ENCODE assay signal across 11 cellular contexts in the genomic region with DNA sequence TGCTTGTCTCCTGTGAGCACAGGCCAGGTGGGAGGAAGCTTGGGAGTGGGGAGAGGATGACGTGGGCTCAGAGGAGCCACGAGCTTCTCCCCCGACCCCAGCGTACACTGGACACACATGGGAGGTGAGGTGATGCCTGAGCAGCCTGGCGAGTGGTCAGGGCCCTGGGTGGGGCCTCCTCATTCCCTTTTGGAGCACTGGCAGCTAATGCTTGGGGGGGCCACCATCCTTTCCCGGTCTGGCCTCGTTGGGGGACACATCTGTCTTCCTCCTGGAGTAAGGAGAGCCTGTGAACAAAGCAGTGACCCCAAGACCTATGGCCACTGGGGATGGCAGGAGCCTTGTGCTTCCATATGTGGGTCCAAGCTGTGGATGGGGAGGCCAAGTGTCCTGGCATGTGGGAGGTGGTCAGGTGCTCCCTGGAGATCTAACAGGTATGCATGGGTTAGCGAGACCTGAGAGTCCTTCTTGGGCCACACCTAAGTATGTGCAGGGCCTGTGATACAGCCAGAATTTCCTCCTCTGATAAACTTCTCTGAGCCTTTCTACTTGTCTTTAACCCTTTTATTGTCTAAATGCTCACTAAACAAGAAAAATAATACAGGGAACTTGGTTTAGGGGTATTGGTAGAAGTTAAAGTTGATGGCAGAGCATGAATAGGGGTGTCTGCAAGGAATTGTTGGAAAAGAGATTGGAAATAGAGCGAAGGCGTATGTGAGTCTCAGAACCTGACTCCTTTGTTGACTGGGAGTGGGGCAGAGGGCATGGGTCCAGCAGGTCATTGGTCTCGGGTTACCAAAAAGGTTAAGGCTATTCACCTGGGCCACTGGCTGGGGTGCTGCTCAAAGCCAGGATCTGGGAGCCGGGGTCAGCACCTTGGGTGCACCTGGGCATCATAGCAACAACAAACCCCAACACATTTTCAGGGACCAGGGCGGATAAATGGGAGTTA. TPM values are rescaled to one million over a fixed set of nuclear protein-coding genes. Genes with fewer than 3 reads are reported as not detected.
DNase-seq lines count a peak whose midpoint lies in the region; ATAC-seq, FAIRE-seq and TF ChIP-seq lines count a peak whose summit lies in the region.
"Had no signal": no experiment of that assay in that cellular context is flagged by ENCODE, and none has a peak within 500 bp of the region (broad histone marks: within the 10 kb centered on the region; RNA-seq: fewer than 3 reads in every experiment).

No MANE protein-coding gene starts in this region.

- peaks cover 4 to 12% of the 10 kb centered on the region in 2 experiments for H3K36me3 ChIP-seq in GM12878 (ENCODE audit: control insufficient read depth in 2 of 2, insufficient read depth in 2 of 2, low read length in 1 of 2)

- TF ChIP-seq EP300 in GM12878 (IDR thresholded peaks at IDR 0.05; ENCODE audit: borderline replicate concordance in 1 of 2, control insufficient read depth in 1 of 2, low read depth in 2 of 2, low read length in 2 of 2), result no peak

- H3K27ac Mint-ChIP-seq in activated naive CD4-positive, alpha-beta T cell treated with anti-CD3 and anti-CD28 coated beads, Interleukin-2, amount 10 ng/mL, durations not matched to agents 7 days and 5 days, result peak overlapping the region; percentile 82
- peak overlapping the region; percentile 63 to 100 (median 98) for H3K27ac Mint-ChIP-seq in naive thymus-derived CD8-positive, alpha-beta T cell
- peak overlapping the region; percentile 8 for H3K27ac Mint-ChIP-seq in type B pancreatic cell

- no peaks in the 10 kb centered on the region for H3K9me3 ChIP-seq in GM12878 (replicated peaks; ENCODE audit: control insufficient read depth, insufficient read depth, low read length)

- FAIRE-seq in GM12878 (lab: Jason Lieb, UNC), result no peak
- FAIRE-seq: astrocyte had no signal

- intact Hi-C loops in GM12878 (cut with micrococcal nuclease; ENCODE audit: unreplicated experiment), result no loop called here

- no TSS peak for BruUV-seq in GM12878 (replicated peaks; lab: Mats Ljungman, UMichigan)

- peaks cover 100% of the 10 kb centered on the region for H3K4me1 Mint-ChIP-seq in activated naive CD4-positive, alpha-beta T cell treated with anti-CD3 and anti-CD28 coated beads, Interleukin-2, amount 10 ng/mL, durations not matched to agents 7 days and 5 days
- peaks cover 55 to 100% (median 96%) of the 10 kb centered on the region in 4 donors for H3K4me1 Mint-ChIP-seq in naive thymus-derived CD8-positive, alpha-beta T cell
- H3K4me1 Mint-ChIP-seq in type B pancreatic cell (ENCODE audit: unreplicated experiment), result peaks cover 30% of the 10 kb centered on the region

- peaks cover 86% of the 10 kb centered on the region for H3K4me1 ChIP-seq in GM12878 (ENCODE audit: control insufficient read depth, insufficient read depth, low read length)

- no peaks in the 10 kb centered on the region for H3K9me3 Mint-ChIP-seq in activated naive CD4-positive, alpha-beta T cell treated with anti-CD3 and anti-CD28 coated beads, Interleukin-2, amount 10 ng/mL, durations not matched to agents 7 days and 5 days
- H3K9me3 Mint-ChIP-seq in naive thymus-derived CD8-positive, alpha-beta T cell, result no peaks in the 10 kb centered on the region
- H3K9me3 Mint-ChIP-seq in type B pancreatic cell, result no peaks in the 10 kb centered on the region

- POLR2A ChIA-PET in GM12878 (lab: Charles Lee), result interaction anchor here (1.1 to 1.3 kb wide), 2 partner anchors 10 to 29 kb away, joined by 3 to 8 read pairs; a partner anchor contains a TSS
- POLR2A ChIA-PET in naive thymus-derived CD8-positive, alpha-beta T cell (lab: Charles Lee), result interaction anchor here (1.1 to 21.3 kb wide), 3 partner anchors 19 to 98 kb away, joined by 10 to 915 read pairs (median 660); no protein-coding TSS in a partner anchor

- ATAC-seq in GM12878, result no peak
- ATAC-seq in naive thymus-derived CD8-positive, alpha-beta T cell, result no peak
- ATAC-seq in HG03097 (IDR thresholded peaks at IDR 0.05; ENCODE audit: low FRiP score, unreplicated experiment), result no peak

- in situ Hi-C loops in GM12878 (cut with MboI), result loop anchor here (10.0 to 25.0 kb wide), 3 partner anchors 331 to 1276 kb away; a partner anchor contains a TSS

- H3K4me3 ChIP-seq in GM12878, result no peak overlapping the region

- RAD21 ChIA-PET in GM12878 (lab: Charles Lee; ENCODE audit: unreplicated experiment), result interaction anchor here (1.0 to 1.7 kb wide), 4 partner anchors 9 to 98 kb away, joined by 3 to 5 read pairs (median 4); a partner anchor contains a TSS

- H3K36me3 Mint-ChIP-seq in activated naive CD4-positive, alpha-beta T cell treated with anti-CD3 and anti-CD28 coated beads, Interleukin-2, amount 10 ng/mL, durations not matched to agents 7 days and 5 days, result peaks cover 50% of the 10 kb centered on the region
- peaks cover 0 to 33% (median 0%) of the 10 kb centered on the region in 3 donors for H3K36me3 Mint-ChIP-seq in naive thymus-derived CD8-positive, alpha-beta T cell
- no peaks in the 10 kb centered on the region for H3K36me3 Mint-ChIP-seq in type B pancreatic cell

- TF ChIP-seq CTCF in GM12878 (IDR thresholded peaks at IDR 0.05 in 2 of 3, conservative IDR thresholded peaks at IDR 0.05 in 1 of 3; ENCODE audit: control insufficient read depth in 2 of 3, extremely low read depth in 1 of 3, insufficient read depth in 1 of 3, low read depth in 3 of 3, low read length in 3 of 3) (no peak), type B pancreatic cell (conservative IDR thresholded peaks at IDR 0.05) (no peak)

- DNase-seq in activated naive CD4-positive, alpha-beta T cell treated with anti-CD3 and anti-CD28 coated beads, Interleukin-2, amount 10 ng/mL, durations not matched to agents 7 days and 5 days, result no peak
- DNase-seq in activated naive CD4-positive, alpha-beta T cell treated with anti-CD3 and anti-CD28 coated beads, Interleukin-2, amount 50 U/mL, for 16 hours, result no peak
- DNase-seq in GM12878 (ENCODE audit: low read depth, low spot score) (no peak), type B pancreatic cell (ENCODE audit: extremely low spot score, unreplicated experiment) (no peak), T1000 (lab: John Stamatoyannopoulos, UW) (no peak), HPDE6-E6E7 (ENCODE audit: extremely low spot score) (no peak)
- peak in 1 of 10 donors; percentile 1 for DNase-seq in naive thymus-derived CD8-positive, alpha-beta T cell
- DNase-seq: SHP77 treated with DMSO at 0.1 percent for 48 hours had no signal

- H4K20me1 ChIP-seq in GM12878 (ENCODE audit: control insufficient read depth, insufficient read depth), result peaks cover 16% of the 10 kb centered on the region

- no peak overlapping the region for H3K27ac ChIP-seq in GM12878 (ENCODE audit: control insufficient read depth, insufficient read depth)
- H3K27ac ChIP-seq: epithelial cell of prostate had no signal

- 87% methylated on average over 13 of the region's 13 CpGs for WGBS in GM12878 (ENCODE audit: insufficient coverage, insufficient replicate concordance, low lambda C conversion rate, missing lambda C conversion rate)

- SMC1A ChIA-PET in GM12878 (lab: Charles Lee; ENCODE audit: uncharacterized antibody, unreplicated experiment), result interaction anchor here (0.7 to 1.0 kb wide), 2 partner anchors 33 to 105 kb away, joined by 3 read pairs; no protein-coding TSS in a partner anchor

- no peaks in the 10 kb centered on the region for H3K27me3 ChIP-seq in GM12878 (replicated peaks in 1 of 2; ENCODE audit: control insufficient read depth in 2 of 2, insufficient read depth in 2 of 2, low read length in 1 of 2)

- CTCF ChIA-PET in activated naive CD4-positive, alpha-beta T cell treated with anti-CD3 and anti-CD28 coated beads, Interleukin-2, amount 10 ng/mL, durations not matched to agents 7 days and 5 days (lab: Charles Lee), result interaction anchor here (1.9 kb wide), 1 partner anchor 99 kb away, joined by 9 read pairs; no protein-coding TSS in a partner anchor
- CTCF ChIA-PET in GM12878 (lab: Yijun Ruan, JAX), result interaction anchor here (0.6 to 1.5 kb wide), 3 partner anchors 83 to 534 kb away, joined by 3 to 7 read pairs (median 4); no protein-coding TSS in a partner anchor

- no peak for TF ChIP-seq RAD21 in GM12878 (IDR thresholded peaks at IDR 0.05; ENCODE audit: insufficient read depth, low read depth, low read length)

- H3K9ac ChIP-seq in GM12878 (ENCODE audit: control insufficient read depth, insufficient read depth, low read length), result no peak overlapping the region

- TF ChIP-seq POLR2A in GM12878 (IDR thresholded peaks at IDR 0.05; ENCODE audit: low read depth, low read length), result no peak

- no peak overlapping the region for H2AFZ ChIP-seq in GM12878 (ENCODE audit: control insufficient read depth, low read depth, low read length)

- H3K4me3 Mint-ChIP-seq in activated naive CD4-positive, alpha-beta T cell treated with anti-CD3 and anti-CD28 coated beads, Interleukin-2, amount 10 ng/mL, durations not matched to agents 7 days and 5 days, result no peak overlapping the region
- H3K4me3 Mint-ChIP-seq in naive thymus-derived CD8-positive, alpha-beta T cell, result peak overlapping the region; percentile 38 to 98 (median 74)
- H3K4me3 Mint-ChIP-seq in type B pancreatic cell, result no peak overlapping the region

- peaks cover 97% of the 10 kb centered on the region for H3K79me2 ChIP-seq in GM12878 (ENCODE audit: control insufficient read depth, insufficient read depth, low read length)

- peak overlapping the region; percentile 42 for H3K4me2 ChIP-seq in GM12878 (ENCODE audit: control insufficient read depth, insufficient read depth)

- H3K27me3 Mint-ChIP-seq in activated naive CD4-positive, alpha-beta T cell treated with anti-CD3 and anti-CD28 coated beads, Interleukin-2, amount 10 ng/mL, durations not matched to agents 7 days and 5 days, result no peaks in the 10 kb centered on the region
- H3K27me3 Mint-ChIP-seq in naive thymus-derived CD8-positive, alpha-beta T cell, result no peaks in the 10 kb centered on the region
- no peaks in the 10 kb centered on the region for H3K27me3 Mint-ChIP-seq in type B pancreatic cell

RNA-seq across cellular contexts. Expression of a gene that starts 9.6 kb away (rescaled TPM):
- 47.3 and 48.6 TPM in 2 replicates for total RNA-seq in GM12878 (2013; cell fraction: nucleolus; rRNA removed)
- 49.3 and 51.8 TPM in 2 replicates for total RNA-seq in GM12878 (2014; rRNA removed)
- total RNA-seq in GM12878 (2014; rRNA removed; fragmentation: Illumina TruSeq; extraction: Trizol), result 64.7 and 65.1 TPM in 2 replicates
- 109 and 112 TPM in 2 replicates for total RNA-seq in GM12878 (2021)
- polyA plus RNA-seq in GM12878 (2011; ENCODE audit: low read depth), result 21.1 TPM
- polyA plus RNA-seq in GM12878 (2011; rRNA removed), result 71.9 and 72.0 TPM in 2 replicates
- 40.2 and 46.9 TPM in 2 replicates for polyA plus RNA-seq in GM12878 (2011; cell fraction: cytosol; rRNA removed)
- polyA plus RNA-seq in GM12878 (2011; cell fraction: nucleus; rRNA removed), result 35.3 and 41.2 TPM in 2 replicates
- 50.2 and 70.7 TPM in 2 replicates for polyA plus RNA-seq in GM12878 (2012)
- 42.3 and 48.2 TPM in 2 replicates for polyA plus RNA-seq in GM12878 (2014; fragmentation: Illumina TruSeq; extraction: Trizol)
- 10 to 100 TPM; 31.1 to 63.1 TPM for polyA plus RNA-seq in GM12878 (2014; fragmentation: Nextera tagmentation; extraction: Ambion mirVana)
- polyA plus RNA-seq in GM12878 (2014; rRNA removed), result 51.0 and 52.4 TPM in 2 replicates
- polyA plus RNA-seq in GM12878 (2016; fragmentation: Nextera tagmentation; extraction: Ambion mirVana), result 10 to 100 TPM; 20.3 to 24.4 TPM
- polyA minus RNA-seq in GM12878 (2011; rRNA and poly(A)+ RNA removed), result 55.7 and 58.5 TPM in 2 replicates
- 23.3 and 37.1 TPM in 2 replicates for polyA minus RNA-seq in GM12878 (2011; cell fraction: cytosol; rRNA and poly(A)+ RNA removed)
- 10.3 and 17.7 TPM in 2 replicates for polyA minus RNA-seq in GM12878 (2011; cell fraction: nucleus; rRNA and poly(A)+ RNA removed)
- total RNA-seq in naive thymus-derived CD8-positive, alpha-beta T cell, result 100 to 1,000 TPM; 240 to 244 TPM
- 100 to 1,000 TPM in 1 of 3 donors, 10 to 100 TPM in 2; 70.1 to 102 (median 93.7) TPM for polyA plus RNA-seq in naive thymus-derived CD8-positive, alpha-beta T cell
- total RNA-seq in type B pancreatic cell (ENCODE audit: low replicate concordance), result 38.6 and 58.2 TPM in 2 replicates

Comparison
In these comparisons a context has a peak if more than half of its experiments do, and no peak if none do; other contexts are left out.
1. H3K27ac Mint-ChIP-seq: peak in every context shown above with its lines; median percentile 98 in naive thymus-derived CD8-positive, alpha-beta T cell; 82 in activated naive CD4-positive, alpha-beta T cell treated with anti-CD3 and anti-CD28 coated beads, Interleukin-2, amount 10 ng/mL, durations not matched to agents 7 days and 5 days; 8 in type B pancreatic cell.
2. H3K4me3 Mint-ChIP-seq: peak in naive thymus-derived CD8-positive, alpha-beta T cell (10 of 10); none in activated naive CD4-positive, alpha-beta T cell treated with anti-CD3 and anti-CD28 coated beads, Interleukin-2, amount 10 ng/mL, durations not matched to agents 7 days and 5 days (single experiment) and type B pancreatic cell (single experiment).